Comparison of ENCODE assay signal across 9 cellular contexts in the genomic region with DNA sequence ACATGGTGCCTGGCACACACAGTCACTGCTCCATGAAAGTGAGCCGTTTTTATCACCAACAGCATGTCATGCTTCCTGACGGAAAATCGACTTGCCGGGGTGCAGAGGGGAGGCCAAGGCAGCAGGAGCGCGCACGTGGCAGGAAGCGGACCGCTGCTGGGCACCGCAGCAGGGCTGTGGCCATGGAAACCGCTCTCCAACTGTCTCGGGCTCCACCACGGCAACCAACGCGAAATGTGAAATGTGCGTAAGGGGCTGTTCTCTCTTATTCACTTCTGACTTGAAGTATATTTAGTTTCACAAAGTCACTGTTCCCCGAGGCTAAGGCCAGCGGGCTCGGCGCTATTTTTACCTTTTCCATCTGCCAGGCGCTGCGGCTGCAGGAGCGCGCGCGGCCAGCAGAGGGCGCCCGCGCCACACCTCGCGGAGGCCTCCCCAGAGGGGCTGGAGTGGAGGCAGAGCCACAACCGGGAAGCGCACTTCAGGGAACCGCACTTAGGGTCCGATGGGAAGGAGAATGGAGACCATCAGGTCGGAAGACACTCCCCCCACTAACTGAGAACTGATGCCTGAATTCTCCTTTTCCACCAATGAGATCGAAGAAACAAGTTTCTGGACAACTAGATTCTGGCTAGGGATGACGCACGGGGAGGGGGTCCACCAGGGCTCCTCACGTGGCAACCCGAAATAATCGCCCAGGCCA. TPM values are rescaled to one million over a fixed set of nuclear protein-coding genes. Genes with fewer than 3 reads are reported as not detected.
DNase-seq lines count a peak whose midpoint lies in the region; ATAC-seq lines count a peak whose summit lies in the region.
"Had no signal": no experiment of that assay in that cellular context is flagged by ENCODE, and none has a peak within 500 bp of the region (broad histone marks: within the 10 kb centered on the region; RNA-seq: fewer than 3 reads in every experiment).

No MANE protein-coding gene starts in this region.

- H3F3A ChIP-seq in GM23248 (ENCODE audit: insufficient read depth): peaks cover 24% of the 10 kb centered on the region

- peaks cover 34% of the 10 kb centered on the region for H3K79me2 ChIP-seq in GM23248 (ENCODE audit: insufficient read depth)

- no peaks in the 10 kb centered on the region for H3K9me3 ChIP-seq in GM23248 (ENCODE audit: low read depth)
- no peaks in the 10 kb centered on the region for H3K9me3 ChIP-seq in skeletal muscle tissue (ENCODE audit: control insufficient read depth in 3 of 3, low read length in 3 of 3)

- no peak overlapping the region for H2AFZ ChIP-seq in GM23248

- ATAC-seq in GM21786 (IDR thresholded peaks at IDR 0.05; ENCODE audit: unreplicated experiment): no peak

- peaks cover 70% of the 10 kb centered on the region for H3K36me3 ChIP-seq in GM23248 (ENCODE audit: low read depth)
- peaks cover 37 to 57% (median 47%) of the 10 kb centered on the region in 3 donors for H3K36me3 ChIP-seq in skeletal muscle tissue (ENCODE audit: control insufficient read depth in 3 of 3, insufficient read depth in 3 of 3, low read length in 3 of 3)

- H3K27me3 ChIP-seq in GM23248 (replicated peaks; ENCODE audit: insufficient read depth): no peaks in the 10 kb centered on the region
- no peaks in the 10 kb centered on the region for H3K27me3 ChIP-seq in skeletal muscle tissue (ENCODE audit: control insufficient read depth in 3 of 3, insufficient read depth in 3 of 3, low read length in 3 of 3)

- no peaks in the 10 kb centered on the region for H3K9me2 ChIP-seq in GM23248 (ENCODE audit: insufficient read depth)

- no peaks in the 10 kb centered on the region; the same call in 1 of the 2 replicates for H4K20me1 ChIP-seq in GM23248 (ENCODE audit: insufficient read depth)

- no peak overlapping the region for H3K4me3 ChIP-seq in GM23248
- peak overlapping the region; percentile 50 to 71 (median 51) for H3K4me3 ChIP-seq in skeletal muscle tissue (ENCODE audit: low read length in 3 of 3)
- H3K4me3 ChIP-seq: skin epidermis had no signal

- H3K4me2 ChIP-seq in GM23248 (ENCODE audit: unreplicated experiment): no peak overlapping the region

- H3K27ac ChIP-seq in GM23248 (no peak overlapping the region), skeletal muscle tissue (ENCODE audit: low read depth, low read length) (peak overlapping the region; percentile 65)
- H3K27ac ChIP-seq: skin epidermis had no signal

- no peak overlapping the region for H3K9ac ChIP-seq in GM23248
- peak overlapping the region; percentile 7 to 80 (median 41) for H3K9ac ChIP-seq in skeletal muscle tissue (ENCODE audit: low read depth in 1 of 3, low read length in 3 of 3)

- H3K4me1 ChIP-seq in GM23248 (ENCODE audit: insufficient read depth) (no peaks in the 10 kb centered on the region), skeletal muscle tissue (ENCODE audit: control insufficient read depth in 3 of 3, insufficient read depth in 3 of 3, low read length in 3 of 3) (peaks cover 6 to 17% (median 7%) of the 10 kb centered on the region in 3 donors)

- 42 to 45% methylated on average over 42 of the region's 42 CpGs for WGBS in GM23248 (ENCODE audit: low coverage in 1 of 2, low lambda C conversion rate in 2 of 2, missing lambda C conversion rate in 2 of 2), 2 experiments

- in situ Hi-C loops in GM23248 (cut with MboI): no loop called here

- peak; percentile 79 for DNase-seq in AG08395 (ENCODE audit: low spot score)
- peak; percentile 66 for DNase-seq in GM23248
- DNase-seq in T-helper 22 cell (ENCODE audit: low read depth): peak; percentile 29
- peak; percentile 80 for DNase-seq in astrocyte of the hippocampus (ENCODE audit: low read depth, low spot score)
- peak; percentile 35 to 39 for DNase-seq in hippocampal formation (lab: John Stamatoyannopoulos, UW)
- DNase-seq in NK-92 treated with Interleukin-12 subunit alpha and Interleukin-12 subunit beta, amount 100 ng/mL, for 24 hours (lab: John Stamatoyannopoulos, UW): no peak

RNA-seq across cellular contexts. Expression of gene RCC2, which starts 19.7 kb away (rescaled TPM):
- total RNA-seq in GM23248 (2014; rRNA removed; shearing (Covaris generic)): 34.4 and 38.3 TPM in 2 replicates
- polyA plus RNA-seq in GM23248 (2016; fragmentation: Nextera tagmentation; extraction: Ambion mirVana): 10.9 and 11.3 TPM in 2 replicates
- 20.4 TPM for total RNA-seq in skeletal muscle tissue

RNA-seq across cellular contexts. Expression of gene PADI6, which starts 47.8 kb away (rescaled TPM):
- total RNA-seq in GM23248 (2014; rRNA removed; shearing (Covaris generic)): not detected in 2 replicates
- not detected in 2 replicates for polyA plus RNA-seq in GM23248 (2016; fragmentation: Nextera tagmentation; extraction: Ambion mirVana)
- total RNA-seq in skeletal muscle tissue: not detected
